ENCODE assay signal across 21 cellular contexts in genomic region chr12:109513977-109514376, GRCh38. TPM values are rescaled to one million over a fixed set of nuclear protein-coding genes. Genes with fewer than 3 reads are reported as not detected.
DNase-seq lines count a peak whose midpoint lies in the region; ATAC-seq and TF ChIP-seq lines count a peak whose summit lies in the region.
"Had no signal": no experiment of that assay in that cellular context is flagged by ENCODE, and none has a peak within 500 bp of the region (broad histone marks: within the 10 kb centered on the region; RNA-seq: fewer than 3 reads in every experiment).

No MANE protein-coding gene starts in this region.

- ATAC-seq in GM19023 (IDR thresholded peaks at IDR 0.05; ENCODE audit: unreplicated experiment), result no peak
- ATAC-seq: HCT116 had no signal

- H3K9me3 Mint-ChIP-seq in glutamatergic neuron (ENCODE audit: unreplicated experiment), result peaks cover 5% of the 10 kb centered on the region
- no peaks in the 10 kb centered on the region for H3K9me3 Mint-ChIP-seq in activated naive CD4-positive, alpha-beta T cell treated with anti-CD3 and anti-CD28 coated beads for 36 hours

- no peaks in the 10 kb centered on the region for H3K4me1 ChIP-seq in HEK293 (ENCODE audit: control insufficient read depth, insufficient read depth, low read length)
- H3K4me1 ChIP-seq: Caco-2, Peyer's patch had no signal

- no peak overlapping the region for H3K4me3 ChIP-seq in HEK293 (ENCODE audit: low read depth, low read length)
- H3K4me3 ChIP-seq: GM23248, Peyer's patch had no signal

- no peak overlapping the region for H3K27ac ChIP-seq in HEK293 (ENCODE audit: extremely low read depth, low read depth, low read length)
- H3K27ac ChIP-seq: C4-2B, GM23248, Peyer's patch had no signal

- H3K36me3 Mint-ChIP-seq in glutamatergic neuron (ENCODE audit: unreplicated experiment), result no peaks in the 10 kb centered on the region
- peaks cover 37% of the 10 kb centered on the region for H3K36me3 Mint-ChIP-seq in activated naive CD4-positive, alpha-beta T cell treated with anti-CD3 and anti-CD28 coated beads for 36 hours (ENCODE audit: low read depth)

- H3K4me3 Mint-ChIP-seq in glutamatergic neuron (ENCODE audit: unreplicated experiment), result peak overlapping the region; percentile 40
- H3K4me3 Mint-ChIP-seq in activated naive CD4-positive, alpha-beta T cell treated with anti-CD3 and anti-CD28 coated beads for 36 hours, result no peak overlapping the region

- CTCF ChIA-PET in HEK293 (lab: Yijun Ruan, JAX), result interaction anchor here (0.8 kb wide), 1 partner anchor 81 kb away, joined by 4 read pairs; no protein-coding TSS in a partner anchor
- CTCF ChIA-PET in activated naive CD4-positive, alpha-beta T cell treated with anti-CD3 and anti-CD28 coated beads for 36 hours (lab: Charles Lee), result no interaction called here

- TF ChIP-seq CTCF in HEK293 (tag by site-specific recombination; IDR thresholded peaks at IDR 0.05), result no peak
- no peak for TF ChIP-seq CTCF in glutamatergic neuron (IDR thresholded peaks at IDR 0.05; ENCODE audit: partially characterized antibody, unreplicated experiment)

- no peaks in the 10 kb centered on the region for H3K9me3 ChIP-seq in HEK293 (ENCODE audit: control insufficient read depth, insufficient read depth, low read depth, low read length)
- H3K9me3 ChIP-seq: Caco-2, Peyer's patch, SK-N-SH had no signal

- intact Hi-C loops in activated naive CD4-positive, alpha-beta T cell treated with anti-CD3 and anti-CD28 coated beads for 36 hours (cut with micrococcal nuclease), result no loop called here

- POLR2A ChIA-PET in HEK293 (lab: Yijun Ruan, JAX), result no interaction called here

- peak overlapping the region; percentile 92 for H3K27ac Mint-ChIP-seq in glutamatergic neuron (ENCODE audit: unreplicated experiment)
- H3K27ac Mint-ChIP-seq in activated naive CD4-positive, alpha-beta T cell treated with anti-CD3 and anti-CD28 coated beads for 36 hours, result no peak overlapping the region

- H3K36me3 ChIP-seq in HEK293 (ENCODE audit: control insufficient read depth in 2 of 2, insufficient read depth in 1 of 2, low read length in 2 of 2), result peaks cover 11 to 77% of the 10 kb centered on the region in 2 experiments

- DNase-seq in NCI-H2107 treated with DMSO at 0.1 percent for 48 hours (lab: John Stamatoyannopoulos, UW; ENCODE audit: unreplicated experiment) (peak; percentile 24), NCI-H2107 (lab: John Stamatoyannopoulos, UW) (no peak), NCI-H2196 treated with DMSO at 0.1 percent for 48 hours (lab: John Stamatoyannopoulos, UW; ENCODE audit: unreplicated experiment) (peak; percentile 46), glutamatergic neuron (no peak), NCI-H146 treated with DMSO at 0.1 percent for 48 hours (lab: John Stamatoyannopoulos, UW; ENCODE audit: unreplicated experiment) (no peak)
- no peak for DNase-seq in activated naive CD4-positive, alpha-beta T cell treated with anti-CD3 and anti-CD28 coated beads for 36 hours
- DNase-seq: Caco-2, DND-41, GDM1, GM23248, Karpas-422, NCI-H146, NCI-H226, NCI-H774, Peyer's patch, Right ventricle myocardium superior, SK-N-SH had no signal

- H3K4me1 Mint-ChIP-seq in glutamatergic neuron (ENCODE audit: low read depth, unreplicated experiment), result peaks cover 47% of the 10 kb centered on the region
- no peaks in the 10 kb centered on the region for H3K4me1 Mint-ChIP-seq in activated naive CD4-positive, alpha-beta T cell treated with anti-CD3 and anti-CD28 coated beads for 36 hours (ENCODE audit: low read depth)

- peaks cover 13% of the 10 kb centered on the region for H3K27me3 Mint-ChIP-seq in glutamatergic neuron (ENCODE audit: unreplicated experiment)
- H3K27me3 Mint-ChIP-seq in activated naive CD4-positive, alpha-beta T cell treated with anti-CD3 and anti-CD28 coated beads for 36 hours (ENCODE audit: low read depth), result no peaks in the 10 kb centered on the region

TF ChIP-seq in HEK293, 187 proteins besides CTCF, POLR2A, EP300 and RAD21:
- TF ChIP-seq ZNF785 (tag by site-specific recombination; IDR thresholded peaks at IDR 0.05), result no peak
- 0 out of 2 replicates have a peak, but pooled peaks have one; percentile 20 for TF ChIP-seq EGR2 (tag by site-specific recombination; IDR thresholded peaks at IDR 0.05; ENCODE audit: low read depth)

RNA-seq across cellular contexts. Expression of gene UBE3B, which starts 36.5 kb away (rescaled TPM):
- 44.2 TPM for total RNA-seq in glutamatergic neuron (ENCODE audit: unreplicated experiment)
- total RNA-seq in activated naive CD4-positive, alpha-beta T cell treated with anti-CD3 and anti-CD28 coated beads for 36 hours, result 10 to 100 TPM; 26.2 to 26.6 TPM

RNA-seq across cellular contexts. Expression of gene KCTD10, which starts 36.9 kb away (rescaled TPM):
- total RNA-seq in glutamatergic neuron (ENCODE audit: unreplicated experiment), result 95.2 TPM
- total RNA-seq in activated naive CD4-positive, alpha-beta T cell treated with anti-CD3 and anti-CD28 coated beads for 36 hours, result 10 to 100 TPM; 31.1 to 33.4 TPM

RNA-seq across cellular contexts. Expression of gene MMAB, which starts 59.3 kb away (rescaled TPM):
- 28.7 TPM for total RNA-seq in glutamatergic neuron (ENCODE audit: unreplicated experiment)
- 10 to 100 TPM; 43.8 to 44.9 TPM for total RNA-seq in activated naive CD4-positive, alpha-beta T cell treated with anti-CD3 and anti-CD28 coated beads for 36 hours

RNA-seq across cellular contexts. Expression of gene MVK, which starts 59.6 kb away (rescaled TPM):
- total RNA-seq in glutamatergic neuron (ENCODE audit: unreplicated experiment), result 53.6 TPM
- 10 to 100 TPM; 19.8 to 20.2 TPM for total RNA-seq in activated naive CD4-positive, alpha-beta T cell treated with anti-CD3 and anti-CD28 coated beads for 36 hours

Comparison
In these comparisons a context has a peak if more than half of its experiments do, and no peak if none do; other contexts are left out.
1. DNase-seq: peak in NCI-H2107 treated with DMSO at 0.1 percent for 48 hours (single experiment) and NCI-H2196 treated with DMSO at 0.1 percent for 48 hours (single experiment); none in NCI-H2107 (single experiment), glutamatergic neuron (single experiment), NCI-H146 treated with DMSO at 0.1 percent for 48 hours (single experiment) and activated naive CD4-positive, alpha-beta T cell treated with anti-CD3 and anti-CD28 coated beads for 36 hours (single experiment).